In genomic region chr2:55887906-55888625, GRCh38 we compare ENCODE assay signal across 13 cellular contexts. TPM values are rescaled to one million over a fixed set of nuclear protein-coding genes. Genes with fewer than 3 reads are reported as not detected.
DNase-seq lines count a peak whose midpoint lies in the region; ATAC-seq and TF ChIP-seq lines count a peak whose summit lies in the region.
"Had no signal": no experiment of that assay in that cellular context is flagged by ENCODE, and none has a peak within 500 bp of the region (broad histone marks: within the 10 kb centered on the region; RNA-seq: fewer than 3 reads in every experiment).

No MANE protein-coding gene starts in this region.

- H3K27me3 ChIP-seq in body of pancreas = no peaks in the 10 kb centered on the region
- H3K27me3 ChIP-seq: pancreas had no signal

- in situ Hi-C loops in Caki2 (cut with HindIII; ENCODE audit: low pct_unique_long_range_greater_than_20kb, low sequenced_read_pairs) = no loop called here

- H3K9me3 Mint-ChIP-seq in activated naive CD4-positive, alpha-beta T cell treated with anti-CD3 and anti-CD28 coated beads, Interleukin-2, amount 50 U/mL, for 72 hours = no peaks in the 10 kb centered on the region
- H3K9me3 Mint-ChIP-seq: CD8-positive, alpha-beta memory T cell had no signal

- WGBS in body of pancreas, 2 donors = 73% methylated on average over 7 of the region's 7 CpGs

- no peaks in the 10 kb centered on the region for H3K9me3 ChIP-seq in body of pancreas
- H3K9me3 ChIP-seq: pancreas had no signal

- ATAC-seq in body of pancreas = no peak
- ATAC-seq in activated naive CD4-positive, alpha-beta T cell treated with anti-CD3 and anti-CD28 coated beads, Interleukin-2, amount 50 U/mL, for 72 hours = no peak
- ATAC-seq: activated CD4-positive, CD25-positive, alpha-beta regulatory T cell treated with anti-CD3 and anti-CD28 coated beads, Interleukin-2, amount 50 U/mL, for 24 hours had no signal

- H3K4me3 ChIP-seq in NB4 (ENCODE audit: low read depth, low read length) (no peak overlapping the region), coronary artery (no peak overlapping the region), body of pancreas (no peak overlapping the region)
- H3K4me3 ChIP-seq: pancreas, PC-9 had no signal

- DNase-seq in Caki2 (ENCODE audit: low read depth) (peak; percentile 28), NB4 (ENCODE audit: low read depth) (peak; percentile 8), coronary artery (ENCODE audit: low spot score) (no peak), non-pigmented ciliary epithelial cell (ENCODE audit: low read depth) (peak; percentile 83), body of pancreas (no peak), amygdala (lab: John Stamatoyannopoulos, UW) (no peak)
- no peak for DNase-seq in stimulated activated CD4-positive, alpha-beta T cell treated with anti-CD3 and anti-CD28 coated beads, Interleukin-4, amount 100 ng/mL, for 1 hour
- no peak for DNase-seq in activated naive CD4-positive, alpha-beta T cell treated with anti-CD3 and anti-CD28 coated beads, Interleukin-2, amount 50 U/mL, for 72 hours (ENCODE audit: low spot score in 2 of 2)
- DNase-seq: CD8-positive, alpha-beta memory T cell; NCI-H1417; pancreas; PC-9 had no signal

- no peaks in the 10 kb centered on the region for H3K36me3 ChIP-seq in body of pancreas (replicated peaks in 1 of 2; ENCODE audit: insufficient read depth in 1 of 2, low read depth in 2 of 2)
- H3K36me3 ChIP-seq: pancreas had no signal

- H3K27ac ChIP-seq in coronary artery (peak overlapping the region; percentile 65 to 84), body of pancreas (peak overlapping the region in 1 of 4 donors; percentile 37)
- H3K27ac ChIP-seq: PC-9 had no signal

- TF ChIP-seq POLR2A in NB4 (IDR thresholded peaks at IDR 0.05; ENCODE audit: extremely low read depth, insufficient read length) = no peak
- no peak for TF ChIP-seq POLR2A in body of pancreas (IDR thresholded peaks at IDR 0.05)

- no peaks in the 10 kb centered on the region for H3K36me3 Mint-ChIP-seq in activated naive CD4-positive, alpha-beta T cell treated with anti-CD3 and anti-CD28 coated beads, Interleukin-2, amount 50 U/mL, for 72 hours
- H3K36me3 Mint-ChIP-seq: CD8-positive, alpha-beta memory T cell had no signal

- intact Hi-C loops in body of pancreas (cut with DNase I) = no loop called here

- TF ChIP-seq CTCF in NB4 (IDR thresholded peaks at IDR 0.05; ENCODE audit: low read depth, low read length) (no peak), coronary artery (IDR thresholded peaks at IDR 0.05) (no peak), body of pancreas (IDR thresholded peaks at IDR 0.05) (no peak)

- H3K27ac Mint-ChIP-seq in activated naive CD4-positive, alpha-beta T cell treated with anti-CD3 and anti-CD28 coated beads, Interleukin-2, amount 50 U/mL, for 72 hours = no peak overlapping the region
- H3K27ac Mint-ChIP-seq: CD8-positive, alpha-beta memory T cell had no signal

- H3K4me1 ChIP-seq in body of pancreas = peaks cover 30% of the 10 kb centered on the region

RNA-seq across cellular contexts. Expression of gene EFEMP1, which starts 35.5 kb away (rescaled TPM):
- 10.0 TPM in 2 replicates for total RNA-seq in Caki2 (2014; rRNA removed; shearing (Covaris generic); ENCODE audit: low replicate concordance)
- 100 to 1,000 TPM in 1 of 2 donors, 10 to 100 TPM in 1; 25.1 to 129 TPM for total RNA-seq in body of pancreas
- total RNA-seq in activated naive CD4-positive, alpha-beta T cell treated with anti-CD3 and anti-CD28 coated beads, Interleukin-2, amount 50 U/mL, for 72 hours = not detected
- total RNA-seq: CD8-positive, alpha-beta memory T cell had no signal

Comparison
In these comparisons a context has a peak if more than half of its experiments do, and no peak if none do; other contexts are left out.
1. DNase-seq: peak in Caki2 (single experiment), NB4 (single experiment) and non-pigmented ciliary epithelial cell (single experiment); none in coronary artery (single experiment), stimulated activated CD4-positive, alpha-beta T cell treated with anti-CD3 and anti-CD28 coated beads, Interleukin-4, amount 100 ng/mL, for 1 hour (single experiment), body of pancreas (0 of 4), activated naive CD4-positive, alpha-beta T cell treated with anti-CD3 and anti-CD28 coated beads, Interleukin-2, amount 50 U/mL, for 72 hours (0 of 2) and amygdala (0 of 56).
2. RNA of gene EFEMP1, which starts 35.5 kb away (total RNA-seq): 25.1 to 129 TPM in body of pancreas and 10.0 TPM in Caki2; not detected in activated naive CD4-positive, alpha-beta T cell treated with anti-CD3 and anti-CD28 coated beads, Interleukin-2, amount 50 U/mL, for 72 hours; every median in the first group is over 10 times any median in the second.